In the genomic region with DNA sequence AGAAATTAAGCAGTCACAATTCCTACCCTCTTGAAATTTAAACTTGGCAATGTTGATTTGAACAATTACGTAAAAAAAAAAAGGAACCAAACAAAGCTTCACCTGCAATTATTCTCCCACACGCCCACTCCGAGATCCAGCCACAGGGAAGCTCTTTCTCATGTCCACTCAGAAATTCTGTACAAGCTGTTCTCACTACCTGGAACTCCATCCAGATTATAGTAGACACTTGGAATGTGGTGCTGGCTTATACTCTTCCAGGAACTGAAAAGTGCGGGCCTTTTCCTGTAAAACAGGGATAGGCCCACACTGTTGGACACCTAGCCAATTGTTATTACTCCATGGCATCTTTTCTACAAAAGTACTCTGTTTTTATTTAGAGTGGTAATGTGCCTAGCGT, we compare ENCODE assay signal across 1 cellular context.
TF ChIP-seq lines count a peak whose summit lies in the region.

No MANE protein-coding gene starts in this region.

TF ChIP-seq in GM23338, 12 proteins besides CTCF, POLR2A, EP300 and RAD21 (continued from another document):
- TF ChIP-seq, protein P1, sequence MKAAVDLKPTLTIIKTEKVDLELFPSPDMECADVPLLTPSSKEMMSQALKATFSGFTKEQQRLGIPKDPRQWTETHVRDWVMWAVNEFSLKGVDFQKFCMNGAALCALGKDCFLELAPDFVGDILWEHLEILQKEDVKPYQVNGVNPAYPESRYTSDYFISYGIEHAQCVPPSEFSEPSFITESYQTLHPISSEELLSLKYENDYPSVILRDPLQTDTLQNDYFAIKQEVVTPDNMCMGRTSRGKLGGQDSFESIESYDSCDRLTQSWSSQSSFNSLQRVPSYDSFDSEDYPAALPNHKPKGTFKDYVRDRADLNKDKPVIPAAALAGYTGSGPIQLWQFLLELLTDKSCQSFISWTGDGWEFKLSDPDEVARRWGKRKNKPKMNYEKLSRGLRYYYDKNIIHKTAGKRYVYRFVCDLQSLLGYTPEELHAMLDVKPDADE (IDR thresholded peaks at IDR 0.05), result no peak
- no peak for TF ChIP-seq STAT1 (IDR thresholded peaks at IDR 0.05; ENCODE audit: unreplicated experiment)
- TF ChIP-seq CREB1 (CRISPR knock-in tag; IDR thresholded peaks at IDR 0.05; ENCODE audit: low read depth), result no peak
